12 cellular contexts compared by ENCODE assay signal in the genomic region with DNA sequence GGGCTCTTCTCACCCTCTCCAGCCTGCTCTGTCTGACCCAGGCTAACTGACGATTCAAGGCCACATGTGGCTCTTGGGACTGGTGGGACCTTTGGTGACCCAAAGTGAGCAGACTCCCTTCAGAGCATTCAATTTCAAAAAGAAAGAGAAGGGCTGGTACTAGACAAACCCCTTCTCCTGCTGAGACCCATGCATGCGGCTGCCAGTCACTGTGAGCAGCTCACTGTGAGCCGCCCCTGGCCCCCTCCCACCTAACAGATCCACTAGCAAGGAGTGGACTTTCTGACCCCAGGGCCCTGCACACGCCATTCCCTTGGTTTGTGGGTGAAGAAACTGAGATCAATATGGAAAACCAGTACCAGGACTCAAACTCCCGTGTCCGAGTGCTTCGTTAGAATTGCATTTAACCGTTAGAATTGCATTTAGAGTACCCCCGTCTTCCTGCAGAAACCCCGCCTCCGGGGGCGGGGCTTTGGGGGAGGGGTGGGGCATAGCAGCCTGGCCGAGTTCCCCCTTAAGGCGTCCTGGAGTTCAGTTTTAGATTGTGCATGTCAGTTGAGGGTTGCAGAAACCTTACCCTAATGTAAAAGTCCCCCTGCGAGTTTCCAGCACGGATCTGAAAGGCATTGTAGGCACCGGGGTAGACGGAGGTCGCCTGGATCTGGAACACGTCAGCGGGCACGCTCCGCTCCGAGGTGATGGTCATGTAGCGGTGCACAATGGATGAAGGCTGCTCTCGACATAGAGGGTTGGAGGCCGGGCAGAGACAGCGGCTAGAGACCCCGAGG. TPM values are rescaled to one million over a fixed set of nuclear protein-coding genes. Genes with fewer than 3 reads are reported as not detected.
DNase-seq lines count a peak whose midpoint lies in the region; ATAC-seq and TF ChIP-seq lines count a peak whose summit lies in the region.
"Had no signal": no experiment of that assay in that cellular context is flagged by ENCODE, and none has a peak within 500 bp of the region (broad histone marks: within the 10 kb centered on the region; RNA-seq: fewer than 3 reads in every experiment).

No MANE protein-coding gene starts in this region.

- no peaks in the 10 kb centered on the region for H3K9me3 ChIP-seq in endodermal cell (ENCODE audit: control insufficient read depth, low read length)
- H3K9me3 ChIP-seq in neuronal stem cell (replicated peaks in 1 of 2; ENCODE audit: control insufficient read depth in 2 of 2, insufficient read depth in 1 of 2, low read depth in 1 of 2, low read length in 2 of 2): no peaks in the 10 kb centered on the region
- no peaks in the 10 kb centered on the region for H3K9me3 ChIP-seq in sigmoid colon
- H3K9me3 ChIP-seq in breast epithelium: no peaks in the 10 kb centered on the region

- H3K27me3 Mint-ChIP-seq in activated CD4-positive, alpha-beta T cell treated with anti-CD3 and anti-CD28 coated beads, Interleukin-2, amount 10 ng/mL, durations not matched to agents 7 days and 5 days: no peaks in the 10 kb centered on the region
- no peaks in the 10 kb centered on the region for H3K27me3 Mint-ChIP-seq in endodermal cell (ENCODE audit: insufficient read depth)
- no peaks in the 10 kb centered on the region for H3K27me3 Mint-ChIP-seq in stimulated activated memory B cell treated with anti-CD40 and anti-IgM and Interleukin-4, amounts not matched to agents 10 μg/mL and 1 μg/mL and 100 μg/mL, for 72 hours

- H2AK5ac ChIP-seq in neuronal stem cell (ENCODE audit: low read depth, low read length): peak overlapping the region; percentile 77

- H3K36me3 Mint-ChIP-seq in activated CD4-positive, alpha-beta T cell treated with anti-CD3 and anti-CD28 coated beads, Interleukin-2, amount 10 ng/mL, durations not matched to agents 7 days and 5 days (ENCODE audit: low read depth): peaks cover 31% of the 10 kb centered on the region
- peaks cover 59% of the 10 kb centered on the region for H3K36me3 Mint-ChIP-seq in endodermal cell (ENCODE audit: low read depth)
- peaks cover 47% of the 10 kb centered on the region for H3K36me3 Mint-ChIP-seq in stimulated activated memory B cell treated with anti-CD40 and anti-IgM and Interleukin-4, amounts not matched to agents 10 μg/mL and 1 μg/mL and 100 μg/mL, for 72 hours

- H2BK15ac ChIP-seq in neuronal stem cell (ENCODE audit: low read length): no peak overlapping the region

- H2BK12ac ChIP-seq in neuronal stem cell (ENCODE audit: low read length): no peak overlapping the region

- H3K4me1 ChIP-seq in endodermal cell (ENCODE audit: control insufficient read depth, insufficient read depth, low read length): peaks cover under 1% of the 10 kb centered on the region
- H3K4me1 ChIP-seq in neuronal stem cell (ENCODE audit: control insufficient read depth in 2 of 2, insufficient read depth in 1 of 2, low read depth in 1 of 2, low read length in 2 of 2): peaks cover 5 to 20% of the 10 kb centered on the region in 2 donors
- peaks cover 0 to 52% (median 38%) of the 10 kb centered on the region in 4 donors for H3K4me1 ChIP-seq in sigmoid colon
- peaks cover 0 to 10% of the 10 kb centered on the region in 2 donors for H3K4me1 ChIP-seq in breast epithelium

- peak overlapping the region; percentile 67 for H3K4me2 ChIP-seq in neuronal stem cell (ENCODE audit: insufficient read depth, low read length, poor library complexity, severe bottlenecking)
- H3K4me2 ChIP-seq: smooth muscle cell had no signal

- TF ChIP-seq POLR2A in sigmoid colon (IDR thresholded peaks at IDR 0.05) (no peak), breast epithelium (IDR thresholded peaks at IDR 0.05) (no peak)

- peaks cover 33% of the 10 kb centered on the region for H3K4me1 Mint-ChIP-seq in activated CD4-positive, alpha-beta T cell treated with anti-CD3 and anti-CD28 coated beads, Interleukin-2, amount 10 ng/mL, durations not matched to agents 7 days and 5 days
- peaks cover 5% of the 10 kb centered on the region for H3K4me1 Mint-ChIP-seq in endodermal cell
- H3K4me1 Mint-ChIP-seq in stimulated activated memory B cell treated with anti-CD40 and anti-IgM and Interleukin-4, amounts not matched to agents 10 μg/mL and 1 μg/mL and 100 μg/mL, for 72 hours: peaks cover 38% of the 10 kb centered on the region

- POLR2A ChIA-PET in activated CD4-positive, alpha-beta T cell treated with anti-CD3 and anti-CD28 coated beads, Interleukin-2, amount 10 ng/mL, durations not matched to agents 7 days and 5 days (lab: Charles Lee): no interaction called here

- H4K8ac ChIP-seq in neuronal stem cell (ENCODE audit: low read depth, low read length): no peak overlapping the region

- H2BK120ac ChIP-seq in neuronal stem cell (ENCODE audit: low read depth, low read length): no peak overlapping the region

- no peak overlapping the region for H3K14ac ChIP-seq in neuronal stem cell (ENCODE audit: low read length)

- no peak for DNase-seq in activated CD4-positive, alpha-beta T cell treated with anti-CD3 and anti-CD28 coated beads, Interleukin-2, amount 10 ng/mL, durations not matched to agents 7 days and 5 days
- DNase-seq in activated CD4-positive, alpha-beta T cell treated with anti-CD3 and anti-CD28 coated beads for 4 hours: no peak
- DNase-seq in NCI-H1105 (lab: John Stamatoyannopoulos, UW): peak; percentile 11
- peak; percentile 84 for DNase-seq in endodermal cell
- peak; percentile 47 for DNase-seq in neuronal stem cell (ENCODE audit: low spot score)
- no peak for DNase-seq in sigmoid colon
- no peak for DNase-seq in breast epithelium (ENCODE audit: low spot score in 2 of 2)
- DNase-seq: cortex of kidney had no signal

- H3K4me3 ChIP-seq in endodermal cell (ENCODE audit: low read length): no peak overlapping the region
- H3K4me3 ChIP-seq in neuronal stem cell (ENCODE audit: low read length in 2 of 2): peak overlapping the region in 1 of 2 donors; percentile 84
- H3K4me3 ChIP-seq in sigmoid colon: no peak overlapping the region
- H3K4me3 ChIP-seq in breast epithelium: no peak overlapping the region
- H3K4me3 ChIP-seq: smooth muscle cell had no signal

- no peak for TF ChIP-seq EP300 in sigmoid colon (IDR thresholded peaks at IDR 0.05)

- peak overlapping the region; percentile 68 for H3K27ac Mint-ChIP-seq in activated CD4-positive, alpha-beta T cell treated with anti-CD3 and anti-CD28 coated beads, Interleukin-2, amount 10 ng/mL, durations not matched to agents 7 days and 5 days
- no peak overlapping the region for H3K27ac Mint-ChIP-seq in endodermal cell
- no peak overlapping the region for H3K27ac Mint-ChIP-seq in stimulated activated memory B cell treated with anti-CD40 and anti-IgM and Interleukin-4, amounts not matched to agents 10 μg/mL and 1 μg/mL and 100 μg/mL, for 72 hours

- no peak for TF ChIP-seq CTCF in endodermal cell (conservative IDR thresholded peaks at IDR 0.05)
- no peak for TF ChIP-seq CTCF in sigmoid colon (IDR thresholded peaks at IDR 0.05)
- no peak for TF ChIP-seq CTCF in breast epithelium (IDR thresholded peaks at IDR 0.05)

- no peak overlapping the region for H4K91ac ChIP-seq in neuronal stem cell (ENCODE audit: low read depth, low read length, poor library complexity)

- no peak overlapping the region for H2BK5ac ChIP-seq in neuronal stem cell (ENCODE audit: low read length)

- intact Hi-C loops in sigmoid colon (cut with DNase I) (no loop called here), breast epithelium (cut with DNase I; ENCODE audit: low total_unique reads) (no loop called here)

- H3K27me3 ChIP-seq in endodermal cell (ENCODE audit: control insufficient read depth, insufficient read depth, low read length, poor library complexity, severe bottlenecking) (no peaks in the 10 kb centered on the region), neuronal stem cell (ENCODE audit: control insufficient read depth in 3 of 3, insufficient read depth in 3 of 3, low read depth in 1 of 3, low read length in 3 of 3) (no peaks in the 10 kb centered on the region), sigmoid colon (no peaks in the 10 kb centered on the region), breast epithelium (no peaks in the 10 kb centered on the region)

- H3K4me3 Mint-ChIP-seq in activated CD4-positive, alpha-beta T cell treated with anti-CD3 and anti-CD28 coated beads, Interleukin-2, amount 10 ng/mL, durations not matched to agents 7 days and 5 days: no peak overlapping the region
- H3K4me3 Mint-ChIP-seq in endodermal cell: peak overlapping the region; percentile 51
- H3K4me3 Mint-ChIP-seq in stimulated activated memory B cell treated with anti-CD40 and anti-IgM and Interleukin-4, amounts not matched to agents 10 μg/mL and 1 μg/mL and 100 μg/mL, for 72 hours: no peak overlapping the region

- no peak overlapping the region for H3K4ac ChIP-seq in neuronal stem cell (ENCODE audit: low read length)

- H3K9ac ChIP-seq in endodermal cell (ENCODE audit: extremely low read depth, low read length, poor library complexity, severe bottlenecking) (no peak overlapping the region), neuronal stem cell (ENCODE audit: low read depth, low read length, poor library complexity) (peak overlapping the region; percentile 65)

- CTCF ChIA-PET in activated CD4-positive, alpha-beta T cell treated with anti-CD3 and anti-CD28 coated beads, Interleukin-2, amount 10 ng/mL, durations not matched to agents 7 days and 5 days (lab: Charles Lee): interaction anchor here (1.6 to 25.8 kb wide), 3 partner anchors 7 to 156 kb away, joined by 5 to 590 read pairs (median 86); a partner anchor contains a TSS

- H3K9me3 Mint-ChIP-seq in activated CD4-positive, alpha-beta T cell treated with anti-CD3 and anti-CD28 coated beads, Interleukin-2, amount 10 ng/mL, durations not matched to agents 7 days and 5 days: no peaks in the 10 kb centered on the region
- H3K9me3 Mint-ChIP-seq in endodermal cell: no peaks in the 10 kb centered on the region
- H3K9me3 Mint-ChIP-seq in stimulated activated memory B cell treated with anti-CD40 and anti-IgM and Interleukin-4, amounts not matched to agents 10 μg/mL and 1 μg/mL and 100 μg/mL, for 72 hours: no peaks in the 10 kb centered on the region

- H3K18ac ChIP-seq in neuronal stem cell (ENCODE audit: low read length): no peak overlapping the region

- H3K36me3 ChIP-seq in endodermal cell (ENCODE audit: control insufficient read depth, insufficient read depth, low read length) (peaks cover 67% of the 10 kb centered on the region), neuronal stem cell (replicated peaks in 1 of 2; ENCODE audit: control insufficient read depth in 2 of 2, insufficient read depth in 2 of 2, low read length in 2 of 2) (peaks cover 31 to 54% of the 10 kb centered on the region in 2 donors), sigmoid colon (peaks cover 23 to 80% (median 52%) of the 10 kb centered on the region in 4 donors), breast epithelium (peaks cover 5% of the 10 kb centered on the region)

- no peak overlapping the region for H3K27ac ChIP-seq in endodermal cell (ENCODE audit: low read depth, low read length)
- peak overlapping the region; percentile 1 for H3K27ac ChIP-seq in neuronal stem cell (replicated peaks; ENCODE audit: low read length)
- H3K27ac ChIP-seq in sigmoid colon: peak overlapping the region in 2 of 4 donors; percentile 22 to 32
- no peak overlapping the region for H3K27ac ChIP-seq in breast epithelium
- H3K27ac ChIP-seq: VCaP had no signal

- H3K23ac ChIP-seq in neuronal stem cell (ENCODE audit: low read depth, low read length, poor library complexity): peak overlapping the region; percentile 52

- no peak for ATAC-seq in stimulated activated memory B cell treated with anti-CD40 and anti-IgM and Interleukin-4, amounts not matched to agents 10 μg/mL and 1 μg/mL and 100 μg/mL, for 72 hours

- H2AFZ ChIP-seq in neuronal stem cell (ENCODE audit: low read length): no peak overlapping the region

- 67 to 68% methylated on average over 26 to 28 of the region's 29 CpGs for WGBS in endodermal cell (ENCODE audit: insufficient coverage in 1 of 2, insufficient read length in 1 of 2), 2 experiments
- WGBS in neuronal stem cell (ENCODE audit: extremely low coverage in 2 of 2, insufficient read length in 2 of 2, insufficient replicate concordance in 1 of 2), 2 donors: no CpG with 5 or more reads among the region's 29 CpGs
- WGBS in sigmoid colon, 2 donors: 71 to 79% methylated on average over 29 of the region's 29 CpGs

- peaks cover 7% of the 10 kb centered on the region for H3K79me1 ChIP-seq in neuronal stem cell (ENCODE audit: low read depth, low read length)

RNA-seq across cellular contexts. Expression of a gene that starts 5.1 kb away (rescaled TPM):
- total RNA-seq in activated CD4-positive, alpha-beta T cell treated with anti-CD3 and anti-CD28 coated beads, Interleukin-2, amount 10 ng/mL, durations not matched to agents 7 days and 5 days: 1 to 10 TPM; 9.0 to 9.7 TPM
- total RNA-seq in endodermal cell (10 to 100 TPM; 84.5 to 99.6 TPM), sigmoid colon (100 to 1,000 TPM in 2 of 4 donors, 10 to 100 TPM in 2; 71.7 to 120 (median 97.3) TPM), breast epithelium (10 to 100 TPM; 34.5 to 75.0 (median 57.0) TPM)
- 44.2 TPM for polyA plus RNA-seq in endodermal cell (2013, experiment 1 of 2)
- 46.6 TPM for polyA plus RNA-seq in endodermal cell (2013, experiment 2 of 2)
- polyA plus RNA-seq in neuronal stem cell (2013, experiment 1 of 2): 44.5 TPM
- 44.0 TPM for polyA plus RNA-seq in neuronal stem cell (2013, experiment 2 of 2)
- polyA plus RNA-seq in sigmoid colon: 10 to 100 TPM in 2 of 3 donors, 1 to 10 TPM in 1; 8.6 to 24.0 (median 19.4) TPM

RNA-seq across cellular contexts. Expression of a gene that starts 7.2 kb away (rescaled TPM):
- total RNA-seq in activated CD4-positive, alpha-beta T cell treated with anti-CD3 and anti-CD28 coated beads, Interleukin-2, amount 10 ng/mL, durations not matched to agents 7 days and 5 days: 100 to 1,000 TPM in 1 of 2 experiments, 10 to 100 TPM in 1; 96.6 to 108 TPM
- 10 to 100 TPM; 51.0 to 64.5 TPM for total RNA-seq in endodermal cell
- 64.5 TPM for polyA plus RNA-seq in endodermal cell (2013, experiment 1 of 2)
- polyA plus RNA-seq in endodermal cell (2013, experiment 2 of 2): 60.0 TPM
- 25.3 TPM for polyA plus RNA-seq in neuronal stem cell (2013, experiment 1 of 2)
- 26.7 TPM for polyA plus RNA-seq in neuronal stem cell (2013, experiment 2 of 2)
- total RNA-seq in sigmoid colon: 10 to 100 TPM; 42.1 to 54.2 (median 45.2) TPM
- polyA plus RNA-seq in sigmoid colon: 10 to 100 TPM; 33.5 to 61.8 (median 36.0) TPM
- total RNA-seq in breast epithelium: 10 to 100 TPM; 29.8 to 44.6 (median 42.9) TPM

RNA-seq across cellular contexts. Expression of a gene that starts 9.5 kb away (rescaled TPM):
- 1,000 to 10,000 TPM; 1,543 to 1,707 TPM for total RNA-seq in activated CD4-positive, alpha-beta T cell treated with anti-CD3 and anti-CD28 coated beads, Interleukin-2, amount 10 ng/mL, durations not matched to agents 7 days and 5 days
- 1,000 to 10,000 TPM; 1,218 to 1,284 TPM for total RNA-seq in endodermal cell
- polyA plus RNA-seq in endodermal cell (2013, experiment 1 of 2): 1,019 TPM
- polyA plus RNA-seq in endodermal cell (2013, experiment 2 of 2): 1,005 TPM
- 860 TPM for polyA plus RNA-seq in neuronal stem cell (2013, experiment 1 of 2)
- 866 TPM for polyA plus RNA-seq in neuronal stem cell (2013, experiment 2 of 2)
- total RNA-seq in sigmoid colon: 100 to 1,000 TPM; 428 to 506 (median 487) TPM
- 1,000 to 10,000 TPM; 1,456 to 2,165 (median 1,757) TPM for polyA plus RNA-seq in sigmoid colon
- 100 to 1,000 TPM; 407 to 564 (median 453) TPM for total RNA-seq in breast epithelium

RNA-seq across cellular contexts. Expression of a gene that starts 12.2 kb away (rescaled TPM):
- total RNA-seq in activated CD4-positive, alpha-beta T cell treated with anti-CD3 and anti-CD28 coated beads, Interleukin-2, amount 10 ng/mL, durations not matched to agents 7 days and 5 days: 10 to 100 TPM; 22.9 to 23.6 TPM
- total RNA-seq in endodermal cell (not detected), sigmoid colon (under 1 TPM in 1 of 4 donors, not detected in 3; 0.82 TPM), breast epithelium (1 to 10 TPM; 1.6 to 4.0 (median 1.9) TPM)
- not detected for polyA plus RNA-seq in endodermal cell (2013, experiment 1 of 2)
- not detected for polyA plus RNA-seq in endodermal cell (2013, experiment 2 of 2)
- not detected for polyA plus RNA-seq in neuronal stem cell (2013, experiment 1 of 2)
- polyA plus RNA-seq in neuronal stem cell (2013, experiment 2 of 2): not detected
- 1 to 10 TPM in 2 of 3 donors, not detected in 1; 2.3 to 3.1 TPM for polyA plus RNA-seq in sigmoid colon
- total RNA-seq: frontal cortex, smooth muscle cell had no signal
- polyA plus RNA-seq: smooth muscle cell had no signal

RNA-seq across cellular contexts. Expression of a gene that starts 20.8 kb away (rescaled TPM):
- total RNA-seq in activated CD4-positive, alpha-beta T cell treated with anti-CD3 and anti-CD28 coated beads, Interleukin-2, amount 10 ng/mL, durations not matched to agents 7 days and 5 days: 100 to 1,000 TPM in 1 of 2 experiments, 10 to 100 TPM in 1; 94.7 to 112 TPM
- total RNA-seq in endodermal cell: 10 to 100 TPM; 81.0 to 92.0 TPM
- polyA plus RNA-seq in endodermal cell (2013, experiment 1 of 2): 64.2 TPM
- polyA plus RNA-seq in endodermal cell (2013, experiment 2 of 2): 62.7 TPM
- polyA plus RNA-seq in neuronal stem cell (2013, experiment 1 of 2): 53.9 TPM
- 51.6 TPM for polyA plus RNA-seq in neuronal stem cell (2013, experiment 2 of 2)
- total RNA-seq in sigmoid colon: 10 to 100 TPM; 37.5 to 60.7 (median 48.6) TPM
- polyA plus RNA-seq in sigmoid colon: 10 to 100 TPM; 54.4 to 66.1 (median 58.3) TPM
- 10 to 100 TPM; 51.2 to 68.5 (median 51.7) TPM for total RNA-seq in breast epithelium

Comparison
In these comparisons a context has a peak if more than half of its experiments do, and no peak if none do; other contexts are left out.
1. DNase-seq: peak in NCI-H1105 (single experiment), endodermal cell (single experiment) and neuronal stem cell (single experiment); none in activated CD4-positive, alpha-beta T cell treated with anti-CD3 and anti-CD28 coated beads, Interleukin-2, amount 10 ng/mL, durations not matched to agents 7 days and 5 days (single experiment), activated CD4-positive, alpha-beta T cell treated with anti-CD3 and anti-CD28 coated beads for 4 hours (0 of 2), sigmoid colon (single experiment) and breast epithelium (0 of 2).